30 cellular contexts compared by ENCODE assay signal in the genomic region with DNA sequence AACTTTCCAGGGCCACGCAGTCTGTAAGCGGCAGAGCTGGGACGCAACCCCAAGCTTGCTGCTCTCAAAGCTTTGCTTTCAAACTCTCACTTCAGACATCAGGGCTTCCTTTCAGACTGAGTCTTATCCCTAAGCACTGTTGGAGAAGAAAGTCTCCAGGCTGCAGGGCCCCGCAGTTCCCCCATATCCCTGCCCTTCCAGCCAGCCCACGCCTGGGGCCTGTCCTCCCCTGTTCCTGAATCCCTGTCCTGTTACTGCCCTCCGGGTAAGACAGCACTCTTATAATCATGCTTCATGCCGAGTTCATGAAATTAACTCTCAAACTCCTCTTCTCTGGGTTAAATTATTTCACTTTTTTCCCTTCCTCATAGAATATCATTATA.
"Had no signal": no experiment of that assay in that cellular context is flagged by ENCODE, and none has a peak within 500 bp of the region (broad histone marks: within the 10 kb centered on the region; RNA-seq: fewer than 3 reads in every experiment).

No MANE protein-coding gene starts in this region.

- DNase-seq: activated CD4-positive, alpha-beta memory T cell treated with anti-CD3 and anti-CD28 coated beads for 36 hours; activated CD4-positive, alpha-beta T cell treated with anti-CD3 and anti-CD28 coated beads for 4 hours; activated naive CD4-positive, alpha-beta T cell treated with Interleukin-2 at 50 U/mL for 16 hours; activated T-cell treated with anti-CD3 and anti-CD28 coated beads, Interleukin-2, amount 50 U/mL, for 48 hours; central memory CD4-positive, alpha-beta T cell; effector CD4-positive, alpha-beta T cell; heart left ventricle; hypothalamus; immature natural killer cell; kidney; midbrain; ovary; stimulated activated CD4-positive, alpha-beta T cell treated with anti-CD3 and anti-CD28 coated beads, Interleukin-12 subunit alpha, Interleukin-12 subunit beta, amount 100 ng/mL, for 4 hours; stimulated activated CD4-positive, alpha-beta T cell treated with anti-CD3 and anti-CD28 coated beads, Interleukin-4, amount 100 ng/mL, for 1 hour; stimulated activated naive CD8-positive, alpha-beta T cell treated with anti-CD3 and anti-CD28 coated beads, Interleukin-15, Interleukin-2, amounts not matched to agents 100 U/mL and 50 U/mL, for 24 hours; T-helper 1 cell; testis; transverse colon had no signal

- H3K4me1 ChIP-seq: breast epithelium had no signal

- H3K9me3 Mint-ChIP-seq: activated CD4-positive, alpha-beta memory T cell treated with anti-CD3 and anti-CD28 coated beads for 36 hours; immature natural killer cell; memory B cell; nephron; T-helper 2 cell treated with Interferon-gamma antibody and Interleukin-4, amounts not matched to agents 5 μg/mL and 100 μg/mL, for 36 hours had no signal

- H3K27me3 ChIP-seq: breast epithelium, esophagus muscularis mucosa, foreskin keratinocyte, heart left ventricle, neutrophil, ovary, testis, transverse colon, vagina had no signal

- H3K27ac Mint-ChIP-seq: activated CD4-positive, alpha-beta memory T cell treated with anti-CD3 and anti-CD28 coated beads for 36 hours; dendritic cell treated with granulocyte-macrophage colony-stimulating factor and Interleukin-4, amounts not matched to agents 40 ng/mL and 50 ng/mL, for 4 days; memory B cell; progenitor cell of endocrine pancreas; T-helper 2 cell treated with Interferon-gamma antibody and Interleukin-4, amounts not matched to agents 5 μg/mL and 100 μg/mL, for 36 hours had no signal

- ATAC-seq: heart left ventricle; sciatic nerve; stimulated activated naive CD8-positive, alpha-beta T cell treated with anti-CD3 and anti-CD28 coated beads, Interleukin-15, Interleukin-2, amounts not matched to agents 100 U/mL and 50 U/mL, for 24 hours had no signal

- H3K27ac ChIP-seq: breast epithelium, esophagus muscularis mucosa, foreskin keratinocyte, heart left ventricle, ovary, skin epidermis, testis, transverse colon, vagina had no signal

- H3K9me3 ChIP-seq: neutrophil, ovary, testis, transverse colon, vagina had no signal

- H3K4me3 ChIP-seq: breast epithelium, esophagus muscularis mucosa, heart left ventricle, ovary, skin epidermis, testis, transverse colon, vagina had no signal

- H3K4me3 Mint-ChIP-seq: activated CD4-positive, alpha-beta memory T cell treated with anti-CD3 and anti-CD28 coated beads for 36 hours; dendritic cell treated with granulocyte-macrophage colony-stimulating factor and Interleukin-4, amounts not matched to agents 40 ng/mL and 50 ng/mL, for 4 days; immature natural killer cell; memory B cell; nephron; T-helper 2 cell treated with Interferon-gamma antibody and Interleukin-4, amounts not matched to agents 5 μg/mL and 100 μg/mL, for 36 hours had no signal

- H3K27me3 Mint-ChIP-seq: activated CD4-positive, alpha-beta memory T cell treated with anti-CD3 and anti-CD28 coated beads for 36 hours; dendritic cell treated with granulocyte-macrophage colony-stimulating factor and Interleukin-4, amounts not matched to agents 40 ng/mL and 50 ng/mL, for 4 days; memory B cell had no signal

- H3K36me3 ChIP-seq: breast epithelium, esophagus muscularis mucosa, neutrophil, ovary, transverse colon, vagina had no signal
